ENCODE assay signal across 1 cellular context in the genomic region with DNA sequence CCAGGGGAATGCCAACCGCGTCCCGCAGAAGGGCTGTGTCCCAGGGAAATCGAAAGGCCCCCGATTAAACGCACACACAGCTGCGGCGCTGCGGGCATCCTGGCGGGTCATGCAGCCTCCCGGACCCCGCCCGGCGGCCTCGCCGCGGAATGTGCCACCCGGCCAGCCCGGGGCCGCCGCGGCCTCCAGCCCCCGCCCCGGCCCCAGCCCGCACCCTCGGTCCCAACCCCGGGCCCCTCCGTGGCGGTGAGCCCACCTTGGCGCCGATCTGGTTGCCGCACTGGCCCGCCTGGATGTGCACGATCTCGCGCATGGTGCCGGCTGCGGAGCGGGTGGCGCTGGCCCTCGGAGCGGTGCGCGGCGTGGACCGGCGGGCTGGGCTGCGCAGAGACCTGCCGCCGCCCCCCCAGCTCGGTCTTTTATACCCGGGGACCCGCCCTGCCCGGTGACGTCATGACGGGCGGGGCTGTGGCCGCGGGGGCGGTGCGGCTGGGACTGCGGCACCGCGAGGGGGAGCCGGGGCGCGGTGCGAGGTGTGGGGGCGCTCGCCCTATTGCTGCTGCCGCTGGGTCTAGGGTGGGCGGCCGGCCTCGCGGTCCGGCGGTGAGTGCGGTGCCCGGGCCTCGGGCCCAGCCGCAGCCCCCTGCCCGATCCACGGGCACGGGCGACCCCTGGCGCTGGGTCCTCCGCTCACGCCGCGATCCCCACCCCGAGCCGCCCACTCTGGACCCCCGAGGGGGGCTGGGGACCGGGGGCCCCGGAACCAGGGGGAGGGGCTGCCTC.
A peak's percentile ranks its signal among the peaks of the same experiment; 100 is the strongest.
TF ChIP-seq lines count a peak whose summit lies in the region.

A gene (minus strand): TSS at position 394 of the 783 bp plus-strand sequence. CDS start 81 bp downstream, at position 313.

TF ChIP-seq in HepG2, 621 proteins besides CTCF, POLR2A, EP300 and RAD21 (continued from another document and continues in another):
- TF ChIP-seq, protein P1, sequence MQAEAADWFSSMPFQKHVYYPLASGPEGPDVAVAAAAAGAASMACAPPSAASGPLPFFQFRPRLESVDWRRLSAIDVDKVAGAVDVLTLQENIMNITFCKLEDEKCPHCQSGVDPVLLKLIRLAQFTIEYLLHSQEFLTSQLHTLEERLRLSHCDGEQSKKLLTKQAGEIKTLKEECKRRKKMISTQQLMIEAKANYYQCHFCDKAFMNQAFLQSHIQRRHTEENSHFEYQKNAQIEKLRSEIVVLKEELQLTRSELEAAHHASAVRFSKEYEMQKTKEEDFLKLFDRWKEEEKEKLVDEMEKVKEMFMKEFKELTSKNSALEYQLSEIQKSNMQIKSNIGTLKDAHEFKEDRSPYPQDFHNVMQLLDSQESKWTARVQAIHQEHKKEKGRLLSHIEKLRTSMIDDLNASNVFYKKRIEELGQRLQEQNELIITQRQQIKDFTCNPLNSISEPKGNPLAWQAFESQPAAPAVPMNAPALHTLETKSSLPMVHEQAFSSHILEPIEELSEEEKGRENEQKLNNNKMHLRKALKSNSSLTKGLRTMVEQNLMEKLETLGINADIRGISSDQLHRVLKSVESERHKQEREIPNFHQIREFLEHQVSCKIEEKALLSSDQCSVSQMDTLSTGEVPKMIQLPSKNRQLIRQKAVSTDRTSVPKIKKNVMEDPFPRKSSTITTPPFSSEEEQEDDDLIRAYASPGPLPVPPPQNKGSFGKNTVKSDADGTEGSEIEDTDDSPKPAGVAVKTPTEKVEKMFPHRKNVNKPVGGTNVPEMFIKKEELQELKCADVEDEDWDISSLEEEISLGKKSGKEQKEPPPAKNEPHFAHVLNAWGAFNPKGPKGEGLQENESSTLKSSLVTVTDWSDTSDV (CRISPR knock-in tag; IDR thresholded peaks at IDR 0.05), result no peak; the same call in 1 of the 2 replicates
- TF ChIP-seq NFYC (CRISPR knock-in tag; IDR thresholded peaks at IDR 0.05) (peak; percentile 38; the same call in 1 of the 2 replicates), IRX3 (CRISPR knock-in tag; IDR thresholded peaks at IDR 0.05; ENCODE audit: borderline replicate concordance, low read depth) (no peak), ATF7 (IDR thresholded peaks at IDR 0.05) (peak; percentile 96), ATF7 (CRISPR knock-in tag; IDR thresholded peaks at IDR 0.05) (peak; percentile 97), KLF6 (CRISPR knock-in tag; IDR thresholded peaks at IDR 0.05) (peak; percentile 99), ZNF788 (CRISPR knock-in tag; IDR thresholded peaks at IDR 0.05; ENCODE audit: borderline replicate concordance) (peak; percentile 71), ZMYM3 (CRISPR knock-in tag; IDR thresholded peaks at IDR 0.05) (no peak), ZNF274 (CRISPR knock-in tag; IDR thresholded peaks at IDR 0.05) (no peak), GTF3A (CRISPR knock-in tag; conservative IDR thresholded peaks at IDR 0.05) (0 out of 2 replicates have a peak, but pooled peaks have one; percentile 68), TOE1 (CRISPR knock-in tag; IDR thresholded peaks at IDR 0.05) (no peak), AHR (CRISPR knock-in tag; IDR thresholded peaks at IDR 0.05) (peak; percentile 92; the same call in 1 of the 2 replicates), ZNF570 (CRISPR knock-in tag; IDR thresholded peaks at IDR 0.05; ENCODE audit: borderline replicate concordance) (no peak), ZMAT3 (CRISPR knock-in tag; conservative IDR thresholded peaks at IDR 0.05) (peak; percentile 93; the same call in 1 of the 2 replicates), FIP1L1 (IDR thresholded peaks at IDR 0.05; ENCODE audit: borderline replicate concordance, insufficient read depth, low read depth, low read length) (no peak), ZFP62 (CRISPR knock-in tag; IDR thresholded peaks at IDR 0.05) (no peak), EEA1 (CRISPR knock-in tag; IDR thresholded peaks at IDR 0.05; ENCODE audit: borderline replicate concordance) (peak; percentile 84; the same call in 1 of the 2 replicates), ZNF33A (CRISPR knock-in tag; IDR thresholded peaks at IDR 0.05; ENCODE audit: borderline replicate concordance) (no peak), PCBP1 (IDR thresholded peaks at IDR 0.05; ENCODE audit: borderline replicate concordance, low read depth, low read length) (no peak), SIN3A (IDR thresholded peaks at IDR 0.05; ENCODE audit: borderline replicate concordance, low read depth, low read length) (peak; percentile 45; the same call in 1 of the 2 replicates), STAG1 (CRISPR knock-in tag; IDR thresholded peaks at IDR 0.05) (peak; percentile 50), CREM (IDR thresholded peaks at IDR 0.05) (no peak), CREM (CRISPR knock-in tag; IDR thresholded peaks at IDR 0.05) (peak; percentile 50; the same call in 1 of the 2 replicates), NR2C2 (CRISPR knock-in tag; IDR thresholded peaks at IDR 0.05; ENCODE audit: borderline replicate concordance) (peak; percentile 47), ZNF510 (CRISPR knock-in tag; IDR thresholded peaks at IDR 0.05; ENCODE audit: low read depth) (no peak; the same call in 1 of the 2 replicates), SOX13 (IDR thresholded peaks at IDR 0.05) (no peak), SOX13 (CRISPR knock-in tag; conservative IDR thresholded peaks at IDR 0.05 in 1 of 2, IDR thresholded peaks at IDR 0.05 in 1 of 2) (no peak; a peak in 1 of 4 replicates), KLF11 (CRISPR knock-in tag; IDR thresholded peaks at IDR 0.05) (no peak), ERF (CRISPR knock-in tag; IDR thresholded peaks at IDR 0.05) (peak; percentile 74; the same call in 1 of the 2 replicates), ZC3H4 (CRISPR knock-in tag; IDR thresholded peaks at IDR 0.05; ENCODE audit: borderline replicate concordance) (no peak), ZNF234 (CRISPR knock-in tag; conservative IDR thresholded peaks at IDR 0.05) (no peak), GTF2F1 (IDR thresholded peaks at IDR 0.05; ENCODE audit: low read length) (no peak), THAP11 (CRISPR knock-in tag; IDR thresholded peaks at IDR 0.05) (peak; percentile 70), MED1 (CRISPR knock-in tag; IDR thresholded peaks at IDR 0.05) (peak; percentile 90), MEIS1 (CRISPR knock-in tag; IDR thresholded peaks at IDR 0.05; ENCODE audit: borderline replicate concordance) (0 out of 2 replicates have a peak, but pooled peaks have one; percentile 63), SMYD3 (CRISPR knock-in tag; IDR thresholded peaks at IDR 0.05) (no peak), SOX6 (IDR thresholded peaks at IDR 0.05) (no peak), SOX6 (CRISPR knock-in tag; IDR thresholded peaks at IDR 0.05) (no peak), ZNF772 (CRISPR knock-in tag; IDR thresholded peaks at IDR 0.05) (no peak), KLF12 (CRISPR knock-in tag; IDR thresholded peaks at IDR 0.05; ENCODE audit: borderline replicate concordance) (peak; percentile 100), U2AF2 (IDR thresholded peaks at IDR 0.05; ENCODE audit: low read depth, low read length) (no peak), TMF1 (CRISPR knock-in tag; IDR thresholded peaks at IDR 0.05; ENCODE audit: low read depth) (no peak), NFYB (CRISPR knock-in tag; IDR thresholded peaks at IDR 0.05) (0 out of 2 replicates have a peak, but pooled peaks have one; percentile 33), ZNF549 (CRISPR knock-in tag; IDR thresholded peaks at IDR 0.05) (peak; percentile 57), RBM22 (optimal IDR thresholded peaks at IDR 0.05; ENCODE audit: low read length) (no peak), KDM5B (CRISPR knock-in tag; IDR thresholded peaks at IDR 0.05; ENCODE audit: borderline replicate concordance) (peak; percentile 84; the same call in 1 of the 2 replicates), CBFB (CRISPR knock-in tag; IDR thresholded peaks at IDR 0.05) (0 out of 2 replicates have a peak, but pooled peaks have one; percentile 83), TP53 (CRISPR knock-in tag; conservative IDR thresholded peaks at IDR 0.05) (no peak)
- TF ChIP-seq, protein P2, sequence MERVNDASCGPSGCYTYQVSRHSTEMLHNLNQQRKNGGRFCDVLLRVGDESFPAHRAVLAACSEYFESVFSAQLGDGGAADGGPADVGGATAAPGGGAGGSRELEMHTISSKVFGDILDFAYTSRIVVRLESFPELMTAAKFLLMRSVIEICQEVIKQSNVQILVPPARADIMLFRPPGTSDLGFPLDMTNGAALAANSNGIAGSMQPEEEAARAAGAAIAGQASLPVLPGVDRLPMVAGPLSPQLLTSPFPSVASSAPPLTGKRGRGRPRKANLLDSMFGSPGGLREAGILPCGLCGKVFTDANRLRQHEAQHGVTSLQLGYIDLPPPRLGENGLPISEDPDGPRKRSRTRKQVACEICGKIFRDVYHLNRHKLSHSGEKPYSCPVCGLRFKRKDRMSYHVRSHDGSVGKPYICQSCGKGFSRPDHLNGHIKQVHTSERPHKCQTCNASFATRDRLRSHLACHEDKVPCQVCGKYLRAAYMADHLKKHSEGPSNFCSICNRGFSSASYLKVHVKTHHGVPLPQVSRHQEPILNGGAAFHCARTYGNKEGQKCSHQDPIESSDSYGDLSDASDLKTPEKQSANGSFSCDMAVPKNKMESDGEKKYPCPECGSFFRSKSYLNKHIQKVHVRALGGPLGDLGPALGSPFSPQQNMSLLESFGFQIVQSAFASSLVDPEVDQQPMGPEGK (CRISPR knock-in tag; IDR thresholded peaks at IDR 0.05), result peak; percentile 95
- TF ChIP-seq, protein P3, sequence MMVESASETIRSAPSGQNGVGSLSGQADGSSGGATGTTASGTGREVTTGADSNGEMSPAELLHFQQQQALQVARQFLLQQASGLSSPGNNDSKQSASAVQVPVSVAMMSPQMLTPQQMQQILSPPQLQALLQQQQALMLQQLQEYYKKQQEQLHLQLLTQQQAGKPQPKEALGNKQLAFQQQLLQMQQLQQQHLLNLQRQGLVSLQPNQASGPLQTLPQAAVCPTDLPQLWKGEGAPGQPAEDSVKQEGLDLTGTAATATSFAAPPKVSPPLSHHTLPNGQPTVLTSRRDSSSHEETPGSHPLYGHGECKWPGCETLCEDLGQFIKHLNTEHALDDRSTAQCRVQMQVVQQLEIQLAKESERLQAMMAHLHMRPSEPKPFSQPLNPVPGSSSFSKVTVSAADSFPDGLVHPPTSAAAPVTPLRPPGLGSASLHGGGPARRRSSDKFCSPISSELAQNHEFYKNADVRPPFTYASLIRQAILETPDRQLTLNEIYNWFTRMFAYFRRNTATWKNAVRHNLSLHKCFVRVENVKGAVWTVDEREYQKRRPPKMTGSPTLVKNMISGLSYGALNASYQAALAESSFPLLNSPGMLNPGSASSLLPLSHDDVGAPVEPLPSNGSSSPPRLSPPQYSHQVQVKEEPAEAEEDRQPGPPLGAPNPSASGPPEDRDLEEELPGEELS (CRISPR knock-in tag; IDR thresholded peaks at IDR 0.05), result no peak
- TF ChIP-seq, protein P4, sequence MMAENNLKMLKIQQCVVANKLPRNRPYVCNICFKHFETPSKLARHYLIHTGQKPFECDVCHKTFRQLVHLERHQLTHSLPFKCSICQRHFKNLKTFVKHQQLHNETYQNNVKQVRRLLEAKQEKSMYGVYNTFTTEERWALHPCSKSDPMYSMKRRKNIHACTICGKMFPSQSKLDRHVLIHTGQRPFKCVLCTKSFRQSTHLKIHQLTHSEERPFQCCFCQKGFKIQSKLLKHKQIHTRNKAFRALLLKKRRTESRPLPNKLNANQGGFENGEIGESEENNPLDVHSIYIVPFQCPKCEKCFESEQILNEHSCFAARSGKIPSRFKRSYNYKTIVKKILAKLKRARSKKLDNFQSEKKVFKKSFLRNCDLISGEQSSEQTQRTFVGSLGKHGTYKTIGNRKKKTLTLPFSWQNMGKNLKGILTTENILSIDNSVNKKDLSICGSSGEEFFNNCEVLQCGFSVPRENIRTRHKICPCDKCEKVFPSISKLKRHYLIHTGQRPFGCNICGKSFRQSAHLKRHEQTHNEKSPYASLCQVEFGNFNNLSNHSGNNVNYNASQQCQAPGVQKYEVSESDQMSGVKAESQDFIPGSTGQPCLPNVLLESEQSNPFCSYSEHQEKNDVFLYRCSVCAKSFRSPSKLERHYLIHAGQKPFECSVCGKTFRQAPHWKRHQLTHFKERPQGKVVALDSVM (CRISPR knock-in tag; IDR thresholded peaks at IDR 0.05), result peak; percentile 68; the same call in 1 of the 2 replicates
- TF ChIP-seq, protein P5, sequence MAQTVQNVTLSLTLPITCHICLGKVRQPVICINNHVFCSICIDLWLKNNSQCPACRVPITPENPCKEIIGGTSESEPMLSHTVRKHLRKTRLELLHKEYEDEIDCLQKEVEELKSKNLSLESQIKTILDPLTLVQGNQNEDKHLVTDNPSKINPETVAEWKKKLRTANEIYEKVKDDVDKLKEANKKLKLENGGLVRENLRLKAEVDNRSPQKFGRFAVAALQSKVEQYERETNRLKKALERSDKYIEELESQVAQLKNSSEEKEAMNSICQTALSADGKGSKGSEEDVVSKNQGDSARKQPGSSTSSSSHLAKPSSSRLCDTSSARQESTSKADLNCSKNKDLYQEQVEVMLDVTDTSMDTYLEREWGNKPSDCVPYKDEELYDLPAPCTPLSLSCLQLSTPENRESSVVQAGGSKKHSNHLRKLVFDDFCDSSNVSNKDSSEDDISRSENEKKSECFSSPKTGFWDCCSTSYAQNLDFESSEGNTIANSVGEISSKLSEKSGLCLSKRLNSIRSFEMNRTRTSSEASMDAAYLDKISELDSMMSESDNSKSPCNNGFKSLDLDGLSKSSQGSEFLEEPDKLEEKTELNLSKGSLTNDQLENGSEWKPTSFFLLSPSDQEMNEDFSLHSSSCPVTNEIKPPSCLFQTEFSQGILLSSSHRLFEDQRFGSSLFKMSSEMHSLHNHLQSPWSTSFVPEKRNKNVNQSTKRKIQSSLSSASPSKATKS (CRISPR knock-in tag; IDR thresholded peaks at IDR 0.05), result no peak
- TF ChIP-seq, protein P6, sequence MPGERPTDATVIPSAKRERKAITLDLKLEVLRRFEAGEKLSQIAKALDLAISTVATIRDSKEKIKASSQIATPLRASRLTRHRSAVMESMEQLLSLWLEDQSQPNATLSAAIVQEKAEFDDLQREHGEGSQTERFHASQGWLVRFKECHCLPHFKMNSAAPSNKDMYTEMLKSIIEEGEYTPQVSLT (CRISPR knock-in tag; IDR thresholded peaks at IDR 0.05; ENCODE audit: borderline replicate concordance, low read depth), result peak; percentile 82; the same call in 1 of the 2 replicates
- TF ChIP-seq, protein P7, sequence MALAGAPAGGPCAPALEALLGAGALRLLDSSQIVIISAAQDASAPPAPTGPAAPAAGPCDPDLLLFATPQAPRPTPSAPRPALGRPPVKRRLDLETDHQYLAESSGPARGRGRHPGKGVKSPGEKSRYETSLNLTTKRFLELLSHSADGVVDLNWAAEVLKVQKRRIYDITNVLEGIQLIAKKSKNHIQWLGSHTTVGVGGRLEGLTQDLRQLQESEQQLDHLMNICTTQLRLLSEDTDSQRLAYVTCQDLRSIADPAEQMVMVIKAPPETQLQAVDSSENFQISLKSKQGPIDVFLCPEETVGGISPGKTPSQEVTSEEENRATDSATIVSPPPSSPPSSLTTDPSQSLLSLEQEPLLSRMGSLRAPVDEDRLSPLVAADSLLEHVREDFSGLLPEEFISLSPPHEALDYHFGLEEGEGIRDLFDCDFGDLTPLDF (CRISPR knock-in tag; IDR thresholded peaks at IDR 0.05), result no peak
- TF ChIP-seq, protein P8, sequence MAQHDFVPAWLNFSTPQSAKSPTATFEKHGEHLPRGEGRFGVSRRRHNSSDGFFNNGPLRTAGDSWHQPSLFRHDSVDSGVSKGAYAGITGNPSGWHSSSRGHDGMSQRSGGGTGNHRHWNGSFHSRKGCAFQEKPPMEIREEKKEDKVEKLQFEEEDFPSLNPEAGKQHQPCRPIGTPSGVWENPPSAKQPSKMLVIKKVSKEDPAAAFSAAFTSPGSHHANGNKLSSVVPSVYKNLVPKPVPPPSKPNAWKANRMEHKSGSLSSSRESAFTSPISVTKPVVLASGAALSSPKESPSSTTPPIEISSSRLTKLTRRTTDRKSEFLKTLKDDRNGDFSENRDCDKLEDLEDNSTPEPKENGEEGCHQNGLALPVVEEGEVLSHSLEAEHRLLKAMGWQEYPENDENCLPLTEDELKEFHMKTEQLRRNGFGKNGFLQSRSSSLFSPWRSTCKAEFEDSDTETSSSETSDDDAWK (CRISPR knock-in tag; IDR thresholded peaks at IDR 0.05), result no peak
